ENCODE assay signal across 31 cellular contexts in genomic region chr12:105944628-105945027, GRCh38.
"Had no signal": no experiment of that assay in that cellular context is flagged by ENCODE, and none has a peak within 500 bp of the region (broad histone marks: within the 10 kb centered on the region; RNA-seq: fewer than 3 reads in every experiment).

No MANE protein-coding gene starts in this region.

- H3K4me1 ChIP-seq: adrenal gland, esophagus muscularis mucosa, gastroesophageal sphincter had no signal

- FAIRE-seq: colon had no signal

- H3K9me3 Mint-ChIP-seq: activated CD4-positive, alpha-beta memory T cell treated with anti-CD3 and anti-CD28 coated beads for 36 hours; activated CD4-positive, alpha-beta T cell treated with anti-CD3 and anti-CD28 coated beads, Interleukin-2, amount 10 ng/mL, durations not matched to agents 24 days and 14 days; activated naive CD4-positive, alpha-beta T cell treated with anti-CD3 and anti-CD28 coated beads, Interleukin-2, amount 50 U/mL, for 24 hours; activated T-helper 1 cell treated with anti-CD3 and anti-CD28 coated beads, Interleukin-12 subunit alpha, Interleukin-12 subunit beta, Interleukin-2, Interleukin-4 antibody, amounts not matched to agents 30 ng/mL and 10 ng/mL and 1 ng/mL, durations not matched to agents 14 hours and 24 hours and 36 hours; activated T-helper 2 cell treated with anti-CD3 and anti-CD28 coated beads, Interferon-gamma antibody, Interleukin-2, Interleukin-4, amounts not matched to agents 10 μg/mL and 5 μg/mL and 100 μg/mL, durations not matched to agents 14 hours and 24 hours and 36 hours had no signal

- H3K4me1 Mint-ChIP-seq: activated CD4-positive, alpha-beta T cell treated with anti-CD3 and anti-CD28 coated beads for 36 hours; activated CD4-positive, alpha-beta T cell treated with anti-CD3 and anti-CD28 coated beads, Interleukin-2, amount 10 ng/mL, durations not matched to agents 24 days and 14 days; activated CD8-positive, alpha-beta memory T cell treated with anti-CD3 and anti-CD28 coated beads, Interleukin-2, amount 10 ng/mL, durations not matched to agents 7 days and 5 days; activated naive CD4-positive, alpha-beta T cell treated with anti-CD3 and anti-CD28 coated beads, Interleukin-2, amount 50 U/mL, for 24 hours; activated naive CD8-positive, alpha-beta T cell treated with anti-CD3 and anti-CD28 coated beads for 36 hours; activated naive CD8-positive, alpha-beta T cell treated with anti-CD3 and anti-CD28 coated beads, Interleukin-2, amount 50 U/mL, for 24 hours; endodermal cell had no signal

- H3K4me3 ChIP-seq: adrenal gland, esophagus muscularis mucosa, gastroesophageal sphincter, heart right ventricle had no signal

- H3K4me3 Mint-ChIP-seq: activated CD4-positive, alpha-beta memory T cell treated with anti-CD3 and anti-CD28 coated beads for 36 hours; activated CD4-positive, alpha-beta T cell treated with anti-CD3 and anti-CD28 coated beads for 36 hours; activated CD4-positive, alpha-beta T cell treated with anti-CD3 and anti-CD28 coated beads, Interleukin-2, amount 10 ng/mL, durations not matched to agents 24 days and 14 days; activated CD8-positive, alpha-beta memory T cell treated with anti-CD3 and anti-CD28 coated beads, Interleukin-2, amount 10 ng/mL, durations not matched to agents 7 days and 5 days; activated CD8-positive, alpha-beta T cell treated with anti-CD3 and anti-CD28 coated beads, Interleukin-2, amount 10 ng/mL, durations not matched to agents 7 days and 5 days; activated naive CD4-positive, alpha-beta T cell treated with anti-CD3 and anti-CD28 coated beads for 36 hours; activated naive CD4-positive, alpha-beta T cell treated with anti-CD3 and anti-CD28 coated beads, Interleukin-2, amount 50 U/mL, for 24 hours; activated naive CD8-positive, alpha-beta T cell treated with anti-CD3 and anti-CD28 coated beads for 36 hours; activated naive CD8-positive, alpha-beta T cell treated with anti-CD3 and anti-CD28 coated beads, Interleukin-2, amount 50 U/mL, for 24 hours; activated T-helper 1 cell treated with anti-CD3 and anti-CD28 coated beads, Interleukin-12 subunit alpha, Interleukin-12 subunit beta, Interleukin-2, Interleukin-4 antibody, amounts not matched to agents 30 ng/mL and 10 ng/mL and 1 ng/mL, durations not matched to agents 14 hours and 24 hours and 36 hours; endodermal cell had no signal

- H3K27ac ChIP-seq: adrenal gland, brain microvascular endothelial cell, esophagus muscularis mucosa, gastroesophageal sphincter, heart right ventricle had no signal

- H3K27ac Mint-ChIP-seq: activated CD4-positive, alpha-beta memory T cell treated with anti-CD3 and anti-CD28 coated beads for 36 hours; activated CD4-positive, alpha-beta T cell treated with anti-CD3 and anti-CD28 coated beads for 36 hours; activated CD4-positive, alpha-beta T cell treated with anti-CD3 and anti-CD28 coated beads, Interleukin-2, amount 10 ng/mL, durations not matched to agents 24 days and 14 days; activated CD8-positive, alpha-beta memory T cell treated with anti-CD3 and anti-CD28 coated beads, Interleukin-2, amount 10 ng/mL, durations not matched to agents 7 days and 5 days; activated CD8-positive, alpha-beta T cell treated with anti-CD3 and anti-CD28 coated beads, Interleukin-2, amount 10 ng/mL, durations not matched to agents 7 days and 5 days; activated naive CD4-positive, alpha-beta T cell treated with anti-CD3 and anti-CD28 coated beads for 36 hours; activated naive CD4-positive, alpha-beta T cell treated with anti-CD3 and anti-CD28 coated beads, Interleukin-2, amount 50 U/mL, for 24 hours; activated naive CD8-positive, alpha-beta T cell treated with anti-CD3 and anti-CD28 coated beads for 36 hours; activated naive CD8-positive, alpha-beta T cell treated with anti-CD3 and anti-CD28 coated beads, Interleukin-2, amount 50 U/mL, for 24 hours; activated T-helper 1 cell treated with anti-CD3 and anti-CD28 coated beads, Interleukin-12 subunit alpha, Interleukin-12 subunit beta, Interleukin-2, Interleukin-4 antibody, amounts not matched to agents 30 ng/mL and 10 ng/mL and 1 ng/mL, durations not matched to agents 14 hours and 24 hours and 36 hours; activated T-helper 2 cell treated with anti-CD3 and anti-CD28 coated beads, Interferon-gamma antibody, Interleukin-2, Interleukin-4, amounts not matched to agents 10 μg/mL and 5 μg/mL and 100 μg/mL, durations not matched to agents 14 hours and 24 hours and 36 hours; endodermal cell had no signal

- ATAC-seq: activated CD4-positive, alpha-beta T cell treated with anti-CD3 and anti-CD28 coated beads for 36 hours; activated CD8-positive, alpha-beta memory T cell treated with anti-CD3 and anti-CD28 coated beads, Interleukin-2, amount 10 ng/mL, durations not matched to agents 7 days and 5 days; activated CD8-positive, alpha-beta T cell treated with anti-CD3 and anti-CD28 coated beads, Interleukin-2, amount 10 ng/mL, durations not matched to agents 7 days and 5 days; activated naive CD8-positive, alpha-beta T cell treated with anti-CD3 and anti-CD28 coated beads, Interleukin-2, amount 50 U/mL, for 24 hours; gastroesophageal sphincter; heart right ventricle had no signal

- H3K9me3 ChIP-seq: adrenal gland, esophagus muscularis mucosa, gastroesophageal sphincter had no signal

- H3K36me3 Mint-ChIP-seq: activated CD4-positive, alpha-beta memory T cell treated with anti-CD3 and anti-CD28 coated beads for 36 hours; activated CD8-positive, alpha-beta memory T cell treated with anti-CD3 and anti-CD28 coated beads, Interleukin-2, amount 10 ng/mL, durations not matched to agents 7 days and 5 days; activated naive CD4-positive, alpha-beta T cell treated with anti-CD3 and anti-CD28 coated beads, Interleukin-2, amount 50 U/mL, for 24 hours; activated naive CD8-positive, alpha-beta T cell treated with anti-CD3 and anti-CD28 coated beads for 36 hours had no signal

- H3K27me3 Mint-ChIP-seq: activated CD4-positive, alpha-beta memory T cell treated with anti-CD3 and anti-CD28 coated beads for 36 hours; activated CD4-positive, alpha-beta T cell treated with anti-CD3 and anti-CD28 coated beads, Interleukin-2, amount 10 ng/mL, durations not matched to agents 24 days and 14 days; activated CD8-positive, alpha-beta memory T cell treated with anti-CD3 and anti-CD28 coated beads, Interleukin-2, amount 10 ng/mL, durations not matched to agents 7 days and 5 days; activated naive CD4-positive, alpha-beta T cell treated with anti-CD3 and anti-CD28 coated beads, Interleukin-2, amount 50 U/mL, for 24 hours; activated naive CD8-positive, alpha-beta T cell treated with anti-CD3 and anti-CD28 coated beads, Interleukin-2, amount 50 U/mL, for 24 hours had no signal

- DNase-seq: activated CD4-positive, alpha-beta memory T cell treated with anti-CD3 and anti-CD28 coated beads for 36 hours; activated CD4-positive, alpha-beta T cell treated with anti-CD3 and anti-CD28 coated beads for 36 hours; activated CD4-positive, alpha-beta T cell treated with anti-CD3 and anti-CD28 coated beads, Interleukin-2, amount 10 ng/mL, durations not matched to agents 24 days and 14 days; activated CD4-positive, CD25-positive, alpha-beta regulatory T cell; activated CD4-positive, CD25-positive, alpha-beta regulatory T cell treated with anti-CD3 and anti-CD28 coated beads, Interleukin-2, amount 50 U/mL, for 72 hours; activated CD8-positive, alpha-beta memory T cell treated with anti-CD3 and anti-CD28 coated beads, Interleukin-2, amount 10 ng/mL, durations not matched to agents 7 days and 5 days; activated CD8-positive, alpha-beta memory T cell treated with anti-CD3 and anti-CD28 coated beads, Interleukin-2, amount 50 U/mL, for 4 hours; activated CD8-positive, alpha-beta T cell treated with anti-CD3 and anti-CD28 coated beads, Interleukin-2, amount 10 ng/mL, durations not matched to agents 7 days and 5 days; activated effector memory CD4-positive, alpha-beta T cell treated with anti-CD3 and anti-CD28 coated beads, Interleukin-2, amount 50 U/mL, for 16 hours; activated naive CD4-positive, alpha-beta T cell treated with anti-CD3 and anti-CD28 coated beads for 36 hours; activated naive CD8-positive, alpha-beta T cell treated with anti-CD3 and anti-CD28 coated beads for 36 hours; activated naive CD8-positive, alpha-beta T cell treated with anti-CD3 and anti-CD28 coated beads, Interleukin-2, amount 50 U/mL, for 24 hours; activated T-cell treated with anti-CD3 and anti-CD28 coated beads, Interleukin-2, amount 50 U/mL, for 1 hour; activated T-cell treated with anti-CD3 and anti-CD28 coated beads, Interleukin-2, amount 50 U/mL, for 48 hours; adrenal gland; amygdala; aorta; brain microvascular endothelial cell; caudate nucleus; effector memory CD4-positive, alpha-beta T cell; endodermal cell; erythroblast; foreskin melanocyte; heart right ventricle; T-helper 2 cell had no signal

- H3K27me3 ChIP-seq: adrenal gland, brain microvascular endothelial cell, esophagus muscularis mucosa, gastroesophageal sphincter, heart right ventricle had no signal

- H3K36me3 ChIP-seq: adrenal gland, brain microvascular endothelial cell, esophagus muscularis mucosa, gastroesophageal sphincter, heart right ventricle had no signal
